Comparison of ENCODE assay signal across 9 cellular contexts in the genomic region with DNA sequence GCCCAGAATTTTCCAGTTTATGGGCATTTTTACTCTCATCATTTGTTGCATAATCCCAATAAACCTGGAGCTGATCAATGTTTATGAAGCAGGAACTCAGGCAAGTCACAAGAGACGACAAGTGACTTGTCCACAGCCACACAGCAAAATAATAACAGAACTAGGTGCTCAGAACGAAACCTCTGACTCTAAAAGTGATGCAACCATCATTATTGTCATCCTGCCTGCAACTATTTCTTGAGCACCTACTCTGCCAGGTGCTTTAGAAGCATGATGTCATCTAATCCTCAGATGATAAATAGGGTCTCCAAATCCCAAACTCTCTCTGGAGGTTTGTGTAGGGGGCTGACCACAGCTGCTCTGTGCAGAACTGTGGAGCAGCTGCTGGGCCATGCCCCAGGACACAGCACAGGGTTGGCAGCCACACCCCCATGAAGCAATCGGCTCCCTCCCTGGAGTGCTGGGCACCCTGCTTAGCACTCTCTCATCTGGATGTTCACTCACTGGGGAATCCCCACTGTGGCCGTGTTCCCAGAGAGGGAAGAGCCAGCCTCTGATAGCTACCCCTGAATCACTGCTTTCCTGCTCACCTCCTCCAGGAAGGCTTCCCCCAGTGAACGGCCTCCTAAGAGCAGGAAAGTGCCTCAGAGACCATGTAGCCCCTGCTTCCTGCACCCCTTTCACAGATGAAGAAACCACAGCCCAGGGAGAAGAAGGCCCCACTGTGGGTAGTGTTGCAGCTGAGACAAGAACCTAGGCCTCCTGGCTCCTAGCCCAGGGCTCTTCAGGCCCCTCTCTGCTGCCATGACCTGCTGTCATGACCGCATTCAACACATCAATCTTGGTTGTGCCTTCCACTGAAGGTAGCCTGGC. TPM values are rescaled to one million over a fixed set of nuclear protein-coding genes. Genes with fewer than 3 reads are reported as not detected.
A peak's percentile ranks its signal among the peaks of the same experiment; 100 is the strongest.
DNase-seq lines count a peak whose midpoint lies in the region; ATAC-seq and TF ChIP-seq lines count a peak whose summit lies in the region.
"Had no signal": no experiment of that assay in that cellular context is flagged by ENCODE, and none has a peak within 500 bp of the region (broad histone marks: within the 10 kb centered on the region; RNA-seq: fewer than 3 reads in every experiment).

No MANE protein-coding gene starts in this region.

- no peaks in the 10 kb centered on the region for H3K9me3 ChIP-seq in right atrium auricular region

- no peaks in the 10 kb centered on the region for H3K27me3 Mint-ChIP-seq in stimulated activated naive CD8-positive, alpha-beta T cell treated with anti-CD3 and anti-CD28 coated beads, Interleukin-15, amount 100 ng/mL, for 72 hours

- intact Hi-C loops in left ventricle myocardium superior (cut with micrococcal nuclease), result no loop called here

- peaks cover 0 to 10% of the 10 kb centered on the region in 2 donors for H3K27me3 ChIP-seq in right atrium auricular region

- no peak for DNase-seq in left ventricle myocardium superior
- DNase-seq in right atrium auricular region (ENCODE audit: low spot score), result no peak
- peak; percentile 25 for DNase-seq in NCI-H69 (lab: John Stamatoyannopoulos, UW)
- no peak for DNase-seq in epithelial cell of prostate (ENCODE audit: low read depth, low spot score)
- DNase-seq in stimulated activated naive CD8-positive, alpha-beta T cell treated with anti-CD3 and anti-CD28 coated beads, Interleukin-15, amount 100 ng/mL, for 72 hours, result peak; percentile 27 to 67
- no peak for DNase-seq in DMS153 (lab: John Stamatoyannopoulos, UW)
- no peak for DNase-seq in NCI-H1105 (lab: John Stamatoyannopoulos, UW)
- no peak for DNase-seq in G401 (ENCODE audit: low spot score)

- no peak overlapping the region for H3K4me3 ChIP-seq in right atrium auricular region

- peaks cover 59% of the 10 kb centered on the region for H3K4me1 Mint-ChIP-seq in stimulated activated naive CD8-positive, alpha-beta T cell treated with anti-CD3 and anti-CD28 coated beads, Interleukin-15, amount 100 ng/mL, for 72 hours

- H3K9me3 Mint-ChIP-seq in stimulated activated naive CD8-positive, alpha-beta T cell treated with anti-CD3 and anti-CD28 coated beads, Interleukin-15, amount 100 ng/mL, for 72 hours, result no peaks in the 10 kb centered on the region

- peaks cover 0 to 15% of the 10 kb centered on the region in 2 donors for H3K4me1 ChIP-seq in right atrium auricular region

- H3K27ac ChIP-seq in right atrium auricular region, result no peak overlapping the region
- H3K27ac ChIP-seq in epithelial cell of prostate, result peak overlapping the region; percentile 37

- in situ Hi-C loops in G401 (cut with HindIII; ENCODE audit: low sequenced_read_pairs), result no loop called here

- H3K27ac Mint-ChIP-seq in stimulated activated naive CD8-positive, alpha-beta T cell treated with anti-CD3 and anti-CD28 coated beads, Interleukin-15, amount 100 ng/mL, for 72 hours, result peak overlapping the region; percentile 97 to 98

- no peaks in the 10 kb centered on the region for H3K36me3 ChIP-seq in right atrium auricular region

- TF ChIP-seq CTCF in right atrium auricular region (IDR thresholded peaks at IDR 0.05), result no peak

- peak overlapping the region; percentile 84 to 92 for H3K4me3 Mint-ChIP-seq in stimulated activated naive CD8-positive, alpha-beta T cell treated with anti-CD3 and anti-CD28 coated beads, Interleukin-15, amount 100 ng/mL, for 72 hours

- peak; percentile 34 for ATAC-seq in left ventricle myocardium superior
- ATAC-seq in stimulated activated naive CD8-positive, alpha-beta T cell treated with anti-CD3 and anti-CD28 coated beads, Interleukin-15, amount 100 ng/mL, for 72 hours, result peak; percentile 72

RNA-seq across cellular contexts. Expression of a gene that starts 2.1 kb away (rescaled TPM):
- total RNA-seq in left ventricle myocardium superior, result 0.17 TPM
- total RNA-seq in right atrium auricular region, result under 1 TPM; 0.43 to 0.70 TPM
- total RNA-seq in G401 (2014; rRNA removed; shearing (Covaris generic)), result not detected in 2 replicates
- total RNA-seq: myocyte had no signal

RNA-seq across cellular contexts. Expression of a gene that starts 34.7 kb away (rescaled TPM):
- total RNA-seq in left ventricle myocardium superior (4.0 TPM), right atrium auricular region (1 to 10 TPM; 3.9 to 4.0 TPM)
- 10.0 and 17.2 TPM in 2 replicates for total RNA-seq in G401 (2014; rRNA removed; shearing (Covaris generic))

Comparison
In these comparisons a context has a peak if more than half of its experiments do, and no peak if none do; other contexts are left out.
1. DNase-seq: peak in NCI-H69 (single experiment) and stimulated activated naive CD8-positive, alpha-beta T cell treated with anti-CD3 and anti-CD28 coated beads, Interleukin-15, amount 100 ng/mL, for 72 hours (2 of 2); none in left ventricle myocardium superior (single experiment), right atrium auricular region (single experiment), epithelial cell of prostate (single experiment), DMS153 (single experiment), NCI-H1105 (single experiment) and G401 (single experiment).